In the genomic region with DNA sequence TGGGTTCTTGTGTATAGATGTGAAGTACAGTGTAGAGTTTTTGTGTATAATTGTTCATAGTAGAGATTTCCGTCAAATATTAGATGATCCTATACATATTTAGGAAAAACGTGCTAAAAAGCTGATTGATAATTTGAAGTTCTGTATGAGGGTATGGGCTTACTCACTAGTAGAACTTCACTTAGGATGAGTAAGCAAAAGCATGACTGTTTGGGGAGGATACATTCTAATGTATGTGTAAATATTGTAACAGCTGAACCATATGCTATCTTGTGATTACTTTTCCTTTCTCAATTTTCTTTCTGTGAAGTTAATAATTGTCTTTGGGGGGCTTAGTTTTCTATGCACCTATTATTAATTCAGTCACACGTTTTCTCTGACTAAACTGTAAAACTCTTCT, we compare ENCODE assay signal across 22 cellular contexts. TPM values are rescaled to one million over a fixed set of nuclear protein-coding genes. Genes with fewer than 3 reads are reported as not detected.
"Had no signal": no experiment of that assay in that cellular context is flagged by ENCODE, and none has a peak within 500 bp of the region (broad histone marks: within the 10 kb centered on the region; RNA-seq: fewer than 3 reads in every experiment).

No MANE protein-coding gene starts in this region.

- H3K27ac ChIP-seq: esophagus squamous epithelium, foreskin keratinocyte, left ventricle myocardium inferior, neutrophil, right atrium auricular region, sigmoid colon, skin epidermis, stomach, thoracic aorta, transverse colon had no signal

- H3K36me3 ChIP-seq: esophagus squamous epithelium, left ventricle myocardium inferior, neutrophil, right atrium auricular region, sigmoid colon, stomach, thoracic aorta, transverse colon had no signal

- H3K4me1 ChIP-seq: esophagus squamous epithelium, foreskin keratinocyte, right atrium auricular region, sigmoid colon, stomach had no signal

- H3K27me3 ChIP-seq: esophagus squamous epithelium, foreskin keratinocyte, neutrophil, right atrium auricular region, sigmoid colon, stomach, transverse colon had no signal

- DNase-seq: effector memory CD8-positive, alpha-beta T cell; esophagus squamous epithelium; foreskin keratinocyte; immature natural killer cell; kidney; left cardiac atrium; left ventricle myocardium inferior; mesendoderm; naive B cell; nephron progenitor cell; sigmoid colon; stimulated activated CD4-positive, alpha-beta T cell treated with anti-CD3 and anti-CD28 coated beads, Interleukin-2, amount 100 ng/mL, for 24 hours; stimulated activated CD4-positive, alpha-beta T cell treated with anti-CD3 and anti-CD28 coated beads, Interleukin-4, amount 100 ng/mL, for 4 hours; stimulated activated naive CD4-positive, alpha-beta T cell; stomach; substantia nigra; transverse colon had no signal

- ATAC-seq: effector memory CD8-positive, alpha-beta T cell; foreskin keratinocyte; left cardiac atrium had no signal

- H3K4me3 ChIP-seq: esophagus squamous epithelium, left ventricle myocardium inferior, lung, right atrium auricular region, sigmoid colon, skin epidermis, stomach, thoracic aorta, transverse colon had no signal

- H3K9me3 ChIP-seq: esophagus squamous epithelium, left ventricle myocardium inferior, neutrophil, right atrium auricular region, sigmoid colon, stomach, thoracic aorta, transverse colon had no signal

RNA-seq across cellular contexts. Expression of a gene that starts 53.2 kb away (rescaled TPM):
- total RNA-seq: foreskin keratinocyte had no signal
